ENCODE assay signal across 18 cellular contexts in the genomic region with DNA sequence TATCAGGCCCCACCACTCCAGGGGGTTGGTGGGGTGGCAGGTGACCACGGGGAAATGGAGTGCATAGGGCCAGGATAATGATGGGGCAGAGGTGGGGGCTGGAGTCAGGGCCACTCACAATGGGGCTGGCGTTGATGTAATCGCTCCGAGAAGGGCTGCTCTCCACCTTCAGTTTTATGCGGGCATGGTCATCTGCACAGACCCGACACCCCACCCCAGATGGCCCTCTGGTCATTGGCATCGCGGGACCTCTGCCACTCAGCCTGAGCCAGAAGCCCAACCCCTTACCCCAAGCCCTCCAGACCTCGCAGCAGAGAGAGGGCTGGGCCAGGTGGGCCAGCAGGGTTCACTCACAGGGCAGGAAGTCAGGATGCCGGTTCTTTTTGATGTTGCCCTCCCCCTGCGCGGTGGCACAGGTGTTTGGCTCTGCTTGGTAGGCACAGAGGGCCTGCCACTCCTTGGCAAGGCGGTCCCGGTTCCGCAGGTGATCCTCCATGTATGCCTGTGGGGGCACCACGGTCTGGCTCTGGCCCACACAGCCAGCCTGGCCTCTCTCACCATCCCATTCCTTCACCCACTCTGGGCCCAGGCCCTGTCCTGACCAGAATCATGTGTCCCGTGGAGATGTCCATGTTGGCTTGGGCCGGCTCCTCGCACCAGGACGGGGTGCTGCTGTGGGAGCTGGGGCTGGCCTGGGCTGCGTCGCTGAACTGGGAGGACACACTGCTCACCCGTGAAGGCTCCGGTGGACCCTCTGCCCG. TPM values are rescaled to one million over a fixed set of nuclear protein-coding genes. Genes with fewer than 3 reads are reported as not detected.
"Had no signal": no experiment of that assay in that cellular context is flagged by ENCODE, and none has a peak within 500 bp of the region (broad histone marks: within the 10 kb centered on the region; RNA-seq: fewer than 3 reads in every experiment).

No MANE protein-coding gene starts in this region.

- H3K36me3 ChIP-seq: cardiac muscle cell, colonic mucosa, heart right ventricle, left lung had no signal

- DNase-seq: activated B cell treated with CpG ODN at 0.5 μM for 24 hours; activated CD4-positive, alpha-beta T cell treated with anti-CD3 and anti-CD28 coated beads, Interleukin-2, amount 50 U/mL, for 4 hours; activated gamma-delta T cell treated with Interleukin-2 at 50 U/mL for 16 hours; colonic mucosa; effector CD4-positive, alpha-beta T cell; heart right ventricle; islet precursor cell; mesendoderm; substantia nigra; T-helper 17 cell; trophoblast cell had no signal

- H3K27ac Mint-ChIP-seq: activated B cell treated with CpG ODN at 0.5 μM for 24 hours; stimulated activated memory B cell treated with anti-CD40 and anti-IgM and Interleukin-4, amounts not matched to agents 10 μg/mL and 1 μg/mL and 100 μg/mL, for 72 hours had no signal

- H3K9me3 Mint-ChIP-seq: activated B cell treated with CpG ODN at 0.5 μM for 24 hours; stimulated activated memory B cell treated with anti-CD40 and anti-IgM and Interleukin-4, amounts not matched to agents 10 μg/mL and 1 μg/mL and 100 μg/mL, for 72 hours had no signal

- H3K4me3 ChIP-seq: cardiac muscle cell, colonic mucosa, heart right ventricle, left lung, skin epidermis had no signal

- H3K9me3 ChIP-seq: colonic mucosa, heart right ventricle, left lung had no signal

- ATAC-seq: heart right ventricle; left lung; SK-N-SH treated with all-trans-retinoic acid at 6 μM for 48 hours; stimulated activated memory B cell treated with anti-CD40 and anti-IgM and Interleukin-4, amounts not matched to agents 10 μg/mL and 1 μg/mL and 100 μg/mL, for 72 hours; T-helper 17 cell had no signal

- H3K36me3 Mint-ChIP-seq: stimulated activated memory B cell treated with anti-CD40 and anti-IgM and Interleukin-4, amounts not matched to agents 10 μg/mL and 1 μg/mL and 100 μg/mL, for 72 hours had no signal

- H3K4me3 Mint-ChIP-seq: activated B cell treated with CpG ODN at 0.5 μM for 24 hours; stimulated activated memory B cell treated with anti-CD40 and anti-IgM and Interleukin-4, amounts not matched to agents 10 μg/mL and 1 μg/mL and 100 μg/mL, for 72 hours; T-helper 17 cell had no signal

- H3K4me1 ChIP-seq: colonic mucosa had no signal

- H3K27ac ChIP-seq: cardiac muscle cell, colonic mucosa, heart right ventricle, left lung, skin epidermis had no signal

RNA-seq across cellular contexts. Expression of a gene that starts 12.4 kb away (rescaled TPM):
- total RNA-seq: activated B cell treated with CpG ODN at 0.5 μM for 24 hours had no signal

RNA-seq across cellular contexts. Expression of a gene that starts 35.7 kb away (rescaled TPM):
- total RNA-seq: activated B cell treated with CpG ODN at 0.5 μM for 24 hours, astrocyte, cardiac muscle cell, colonic mucosa, heart right ventricle, left lung, T-helper 17 cell had no signal
- polyA plus RNA-seq: cardiac muscle cell, heart right ventricle had no signal

RNA-seq across cellular contexts. Expression of a gene that starts 43.8 kb away (rescaled TPM):
- total RNA-seq: activated B cell treated with CpG ODN at 0.5 μM for 24 hours, astrocyte, cardiac muscle cell, colonic mucosa, frontal cortex, heart right ventricle, T-helper 17 cell had no signal
- polyA plus RNA-seq: cardiac muscle cell, heart right ventricle had no signal
